In the genomic region with DNA sequence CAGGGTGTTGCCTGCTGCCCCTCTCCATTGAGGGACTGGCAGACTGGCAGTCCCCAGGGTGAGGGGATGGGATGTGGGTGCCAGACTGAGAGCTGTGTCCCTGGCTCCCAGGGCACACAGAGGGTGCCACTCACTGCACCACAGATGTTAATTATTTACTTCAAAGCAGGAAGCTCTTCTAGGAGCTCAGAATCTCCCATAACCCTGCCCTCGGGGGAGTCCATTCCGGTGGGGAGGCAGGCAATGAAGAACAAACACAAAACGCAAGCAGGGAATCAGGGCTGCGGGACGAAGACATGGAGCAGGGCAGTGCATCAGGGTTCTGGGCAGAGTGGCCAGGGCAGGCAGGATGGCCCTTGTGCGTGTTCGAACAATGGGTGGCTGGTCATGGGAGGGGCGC, we compare ENCODE assay signal across 37 cellular contexts. TPM values are rescaled to one million over a fixed set of nuclear protein-coding genes. Genes with fewer than 3 reads are reported as not detected.
"Had no signal": no experiment of that assay in that cellular context is flagged by ENCODE, and none has a peak within 500 bp of the region (broad histone marks: within the 10 kb centered on the region; RNA-seq: fewer than 3 reads in every experiment).

No MANE protein-coding gene starts in this region.

- ATAC-seq: activated T-cell treated with anti-CD3 and anti-CD28 coated beads, Interleukin-2, amount 50 U/mL, for 4 hours; Right ventricle myocardium inferior; SK-N-SH treated with all-trans-retinoic acid at 6 μM for 48 hours had no signal

- DNase-seq: activated B cell treated with CpG ODN at 0.5 μM for 24 hours; activated CD4-positive, alpha-beta memory T cell treated with anti-CD3 and anti-CD28 coated beads for 36 hours; activated CD4-positive, alpha-beta T cell treated with anti-CD3 and anti-CD28 coated beads for 4 hours; activated CD4-positive, alpha-beta T cell treated with anti-CD3 and anti-CD28 coated beads, Interleukin-2, amount 50 U/mL, for 1 hour; activated CD4-positive, CD25-positive, alpha-beta regulatory T cell treated with anti-CD3 and anti-CD28 coated beads, Interleukin-2, amount 50 U/mL, for 72 hours; activated CD8-positive, alpha-beta memory T cell treated with anti-CD3 and anti-CD28 coated beads, Interleukin-2, amount 50 U/mL, for 4 hours; activated gamma-delta T cell treated with Interleukin-2 at 50 U/mL for 16 hours; activated naive CD4-positive, alpha-beta T cell treated with anti-CD3 and anti-CD28 coated beads, Interleukin-2, amount 10 ng/mL, durations not matched to agents 7 days and 5 days; activated naive CD8-positive, alpha-beta T cell treated with anti-CD3 and anti-CD28 coated beads for 36 hours; activated T-cell treated with anti-CD3 and anti-CD28 coated beads for 4 hours; activated T-cell treated with anti-CD3 and anti-CD28 coated beads, Interleukin-2, amount 50 U/mL, for 4 hours; amygdala; Kasumi-1; MM.1S; MV-4-11; NCI-H1092; NCI-H1436 treated with DMSO at 0.1 percent for 48 hours; NCI-H1694 treated with DMSO at 0.1 percent for 48 hours; NCI-H2029; NCI-H345; NCI-H524 treated with DMSO at 0.1 percent for 48 hours; NK-92 treated with Interleukin-12 subunit alpha and Interleukin-12 subunit beta, amount 100 ng/mL, for 24 hours; PC-9; SIG-M5; SW 1271; T-helper 1 cell; T-helper 2 cell; T-helper 9 cell had no signal

- H3K27ac ChIP-seq: ascending aorta, cardiac muscle cell, PC-9, RWPE1, VCaP had no signal

RNA-seq across cellular contexts. Expression of gene FLRT1, which starts 24.4 kb away (rescaled TPM):
- total RNA-seq: activated B cell treated with CpG ODN at 0.5 μM for 24 hours; activated naive CD8-positive, alpha-beta T cell treated with anti-CD3 and anti-CD28 coated beads for 36 hours; activated T-cell treated with anti-CD3 and anti-CD28 coated beads, Interleukin-2, amount 50 U/mL, for 4 hours; activated T-helper 1 cell treated with anti-CD3 and anti-CD28 coated beads, Interleukin-12 subunit alpha, Interleukin-12 subunit beta, Interleukin-2, Interleukin-4 antibody, amounts not matched to agents 30 ng/mL and 10 ng/mL and 1 ng/mL, durations not matched to agents 14 hours and 24 hours and 36 hours; OCI-LY7; SK-MEL-5 had no signal
